In the genomic region with DNA sequence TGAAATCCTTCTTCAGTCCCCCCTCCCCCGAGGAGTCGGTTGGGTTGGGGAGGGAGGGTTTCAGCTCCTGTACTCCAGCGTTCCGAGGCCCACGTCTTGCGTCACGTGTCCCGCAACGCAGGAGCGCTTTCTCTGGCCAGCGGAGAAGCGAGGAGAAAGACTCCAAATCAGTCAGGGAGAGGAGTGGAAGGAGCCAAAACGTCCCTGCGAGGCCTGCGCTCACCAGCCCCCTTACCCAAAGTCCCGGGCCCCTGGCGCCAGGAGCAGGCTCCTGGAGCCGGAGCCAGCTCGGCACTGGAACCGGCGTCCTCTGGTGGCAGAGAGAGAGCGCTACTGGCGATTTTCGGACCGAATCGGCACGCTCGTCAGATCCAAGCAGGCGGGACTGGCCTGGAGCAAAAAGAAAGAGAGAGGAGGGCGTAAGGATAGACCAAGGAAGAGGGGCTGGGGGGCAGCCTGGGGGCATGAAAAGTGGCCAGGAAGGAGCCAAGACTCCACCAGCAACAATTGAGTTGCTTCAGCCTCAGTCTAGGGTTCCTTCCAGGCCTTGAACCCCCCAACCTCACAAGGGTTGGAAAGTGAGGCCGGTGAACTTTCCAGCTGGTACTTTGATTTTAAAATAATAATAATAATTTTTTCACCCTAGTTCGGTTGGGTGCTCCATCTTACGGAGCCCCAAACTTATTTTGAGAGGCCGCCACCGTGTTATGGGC, we compare ENCODE assay signal across 1 cellular context.
A peak's percentile ranks its signal among the peaks of the same experiment; 100 is the strongest.
TF ChIP-seq lines count a peak whose summit lies in the region.

A gene (plus strand): TSS at position 158 of the 713 bp plus-strand sequence.

TF ChIP-seq in HepG2, 621 proteins besides CTCF, POLR2A, EP300 and RAD21 (continued from another document):
- TF ChIP-seq, protein P1, sequence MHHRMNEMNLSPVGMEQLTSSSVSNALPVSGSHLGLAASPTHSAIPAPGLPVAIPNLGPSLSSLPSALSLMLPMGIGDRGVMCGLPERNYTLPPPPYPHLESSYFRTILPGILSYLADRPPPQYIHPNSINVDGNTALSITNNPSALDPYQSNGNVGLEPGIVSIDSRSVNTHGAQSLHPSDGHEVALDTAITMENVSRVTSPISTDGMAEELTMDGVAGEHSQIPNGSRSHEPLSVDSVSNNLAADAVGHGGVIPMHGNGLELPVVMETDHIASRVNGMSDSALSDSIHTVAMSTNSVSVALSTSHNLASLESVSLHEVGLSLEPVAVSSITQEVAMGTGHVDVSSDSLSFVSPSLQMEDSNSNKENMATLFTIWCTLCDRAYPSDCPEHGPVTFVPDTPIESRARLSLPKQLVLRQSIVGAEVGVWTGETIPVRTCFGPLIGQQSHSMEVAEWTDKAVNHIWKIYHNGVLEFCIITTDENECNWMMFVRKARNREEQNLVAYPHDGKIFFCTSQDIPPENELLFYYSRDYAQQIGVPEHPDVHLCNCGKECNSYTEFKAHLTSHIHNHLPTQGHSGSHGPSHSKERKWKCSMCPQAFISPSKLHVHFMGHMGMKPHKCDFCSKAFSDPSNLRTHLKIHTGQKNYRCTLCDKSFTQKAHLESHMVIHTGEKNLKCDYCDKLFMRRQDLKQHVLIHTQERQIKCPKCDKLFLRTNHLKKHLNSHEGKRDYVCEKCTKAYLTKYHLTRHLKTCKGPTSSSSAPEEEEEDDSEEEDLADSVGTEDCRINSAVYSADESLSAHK (CRISPR knock-in tag; IDR thresholded peaks at IDR 0.05; ENCODE audit: borderline replicate concordance) = no peak
- TF ChIP-seq STAG1 (CRISPR knock-in tag; IDR thresholded peaks at IDR 0.05) (peak; percentile 53), PCBP1 (IDR thresholded peaks at IDR 0.05; ENCODE audit: borderline replicate concordance, low read depth, low read length) (0 out of 2 replicates have a peak, but pooled peaks have one; percentile 29), ZFP37 (CRISPR knock-in tag; IDR thresholded peaks at IDR 0.05; ENCODE audit: borderline replicate concordance) (no peak), ZNF562 (CRISPR knock-in tag; IDR thresholded peaks at IDR 0.05; ENCODE audit: borderline replicate concordance) (no peak), ZC3H13 (CRISPR knock-in tag; IDR thresholded peaks at IDR 0.05) (no peak), KDM6A (CRISPR knock-in tag; IDR thresholded peaks at IDR 0.05; ENCODE audit: low read depth) (no peak), HOXA3 (CRISPR knock-in tag; IDR thresholded peaks at IDR 0.05) (0 out of 2 replicates have a peak, but pooled peaks have one; percentile 9), ZNF225 (CRISPR knock-in tag; IDR thresholded peaks at IDR 0.05) (no peak), ATM (IDR thresholded peaks at IDR 0.05; ENCODE audit: borderline replicate concordance) (no peak), MYC (CRISPR knock-in tag; IDR thresholded peaks at IDR 0.05; ENCODE audit: borderline replicate concordance) (peak; percentile 17; the same call in 1 of the 2 replicates), RBM22 (optimal IDR thresholded peaks at IDR 0.05; ENCODE audit: low read length) (no peak), NCOR1 (IDR thresholded peaks at IDR 0.05; ENCODE audit: borderline replicate concordance, low read length) (no peak), ZNF10 (CRISPR knock-in tag; IDR thresholded peaks at IDR 0.05; ENCODE audit: borderline replicate concordance, low read depth) (no peak), CEBPB (IDR thresholded peaks at IDR 0.05; ENCODE audit: borderline replicate concordance, low read depth, low read length) (0 out of 2 replicates have a peak, but pooled peaks have one; percentile 14), SRSF9 (IDR thresholded peaks at IDR 0.05; ENCODE audit: borderline replicate concordance, insufficient read depth, low read depth, low read length, poor library complexity, severe bottlenecking) (no peak), AGO2 (optimal IDR thresholded peaks at IDR 0.05; ENCODE audit: low read depth, low read length) (no peak), FLYWCH1 (CRISPR knock-in tag; IDR thresholded peaks at IDR 0.05) (peak; percentile 100), NPAS2 (CRISPR knock-in tag; IDR thresholded peaks at IDR 0.05; ENCODE audit: borderline replicate concordance) (no peak), MAFG (CRISPR knock-in tag; IDR thresholded peaks at IDR 0.05) (no peak), XRCC5 (optimal IDR thresholded peaks at IDR 0.05; ENCODE audit: low read length) (peak; percentile 48), SCMH1 (CRISPR knock-in tag; IDR thresholded peaks at IDR 0.05; ENCODE audit: borderline replicate concordance) (no peak), PRMT3 (CRISPR knock-in tag; IDR thresholded peaks at IDR 0.05; ENCODE audit: borderline replicate concordance, low read depth) (no peak), HNF4A (CRISPR knock-in tag; IDR thresholded peaks at IDR 0.05) (no peak)
- TF ChIP-seq, protein P2, sequence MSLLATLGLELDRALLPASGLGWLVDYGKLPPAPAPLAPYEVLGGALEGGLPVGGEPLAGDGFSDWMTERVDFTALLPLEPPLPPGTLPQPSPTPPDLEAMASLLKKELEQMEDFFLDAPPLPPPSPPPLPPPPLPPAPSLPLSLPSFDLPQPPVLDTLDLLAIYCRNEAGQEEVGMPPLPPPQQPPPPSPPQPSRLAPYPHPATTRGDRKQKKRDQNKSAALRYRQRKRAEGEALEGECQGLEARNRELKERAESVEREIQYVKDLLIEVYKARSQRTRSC (CRISPR knock-in tag; IDR thresholded peaks at IDR 0.05; ENCODE audit: low read depth) = no peak
- TF ChIP-seq, protein P3, sequence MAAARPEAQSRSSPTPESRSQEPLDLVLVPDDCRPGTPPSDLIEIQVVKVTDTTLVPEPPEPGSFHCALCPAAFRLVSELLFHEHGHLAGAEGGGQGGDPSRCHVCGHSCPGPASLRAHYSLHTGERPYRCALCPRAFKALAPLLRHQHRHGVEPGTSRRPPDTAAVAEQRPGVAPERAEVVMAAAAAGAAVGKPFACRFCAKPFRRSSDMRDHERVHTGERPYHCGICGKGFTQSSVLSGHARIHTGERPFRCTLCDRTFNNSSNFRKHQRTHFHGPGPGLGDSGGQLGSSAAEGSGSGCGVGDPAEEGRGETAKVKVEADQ (CRISPR knock-in tag; IDR thresholded peaks at IDR 0.05; ENCODE audit: borderline replicate concordance) = no peak
- TF ChIP-seq, protein P4, sequence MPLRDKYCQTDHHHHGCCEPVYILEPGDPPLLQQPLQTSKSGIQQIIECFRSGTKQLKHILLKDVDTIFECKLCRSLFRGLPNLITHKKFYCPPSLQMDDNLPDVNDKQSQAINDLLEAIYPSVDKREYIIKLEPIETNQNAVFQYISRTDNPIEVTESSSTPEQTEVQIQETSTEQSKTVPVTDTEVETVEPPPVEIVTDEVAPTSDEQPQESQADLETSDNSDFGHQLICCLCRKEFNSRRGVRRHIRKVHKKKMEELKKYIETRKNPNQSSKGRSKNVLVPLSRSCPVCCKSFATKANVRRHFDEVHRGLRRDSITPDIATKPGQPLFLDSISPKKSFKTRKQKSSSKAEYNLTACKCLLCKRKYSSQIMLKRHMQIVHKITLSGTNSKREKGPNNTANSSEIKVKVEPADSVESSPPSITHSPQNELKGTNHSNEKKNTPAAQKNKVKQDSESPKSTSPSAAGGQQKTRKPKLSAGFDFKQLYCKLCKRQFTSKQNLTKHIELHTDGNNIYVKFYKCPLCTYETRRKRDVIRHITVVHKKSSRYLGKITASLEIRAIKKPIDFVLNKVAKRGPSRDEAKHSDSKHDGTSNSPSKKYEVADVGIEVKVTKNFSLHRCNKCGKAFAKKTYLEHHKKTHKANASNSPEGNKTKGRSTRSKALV (CRISPR knock-in tag; IDR thresholded peaks at IDR 0.05) = no peak
TF ChIP-seq in HepG2: peak in this region for 14.
